9 cellular contexts compared by ENCODE assay signal in the genomic region with DNA sequence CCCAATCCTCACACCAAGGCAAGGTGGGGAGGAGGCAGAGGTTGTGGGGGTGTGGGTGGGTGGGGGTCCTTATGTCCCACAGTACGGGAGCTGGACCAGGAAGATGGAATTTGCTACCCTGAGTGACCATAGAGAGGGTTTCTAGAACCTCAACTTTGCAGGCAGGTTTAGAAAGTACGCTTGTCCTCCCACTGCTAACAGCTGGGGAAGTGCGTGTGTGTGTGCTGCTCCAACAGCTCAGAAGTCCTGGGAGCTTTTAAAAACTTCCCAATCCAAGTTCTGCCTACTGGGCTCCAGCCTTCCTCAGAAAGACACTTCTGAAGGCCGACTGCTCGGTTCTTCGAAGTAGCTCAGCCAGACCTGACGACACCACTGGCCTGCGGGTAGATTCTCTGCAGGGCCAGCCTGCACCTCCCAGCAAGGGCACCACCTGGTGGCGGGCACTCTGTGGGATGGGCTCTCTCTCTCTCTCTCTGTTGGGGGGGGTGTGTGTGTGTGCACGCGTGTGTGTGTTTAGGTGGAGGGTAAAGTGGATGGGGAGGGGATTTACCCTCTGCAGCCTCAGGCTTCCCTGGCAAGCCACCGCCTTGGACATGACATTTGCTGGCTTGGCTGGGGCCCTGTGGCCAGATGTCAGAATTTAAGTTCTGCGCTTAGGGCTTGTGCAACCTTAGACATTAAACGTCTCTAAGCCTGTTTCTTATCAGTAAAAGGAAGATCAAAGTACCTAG. TPM values are rescaled to one million over a fixed set of nuclear protein-coding genes. Genes with fewer than 3 reads are reported as not detected.
DNase-seq lines count a peak whose midpoint lies in the region; ATAC-seq, FAIRE-seq and TF ChIP-seq lines count a peak whose summit lies in the region.
"Had no signal": no experiment of that assay in that cellular context is flagged by ENCODE, and none has a peak within 500 bp of the region (broad histone marks: within the 10 kb centered on the region; RNA-seq: fewer than 3 reads in every experiment).

No MANE protein-coding gene starts in this region.

- H3K4me2 ChIP-seq in MM.1S (ENCODE audit: low read depth, low read length) (no peak overlapping the region), keratinocyte (ENCODE audit: control insufficient read depth, extremely low read depth, insufficient read depth, low read depth, low read length) (peak overlapping the region; percentile 55)

- peak; percentile 87 for FAIRE-seq in keratinocyte (lab: Jason Lieb, UNC)

- H3K27ac Mint-ChIP-seq in brain, result peak overlapping the region in 3 of 5 experiments; percentile 34 to 80 (median 50)
- H3K27ac Mint-ChIP-seq: activated naive CD4-positive, alpha-beta T cell treated with anti-CD3 and anti-CD28 coated beads, Interleukin-2, amount 50 U/mL, for 24 hours had no signal

- H3K4me3 ChIP-seq in MM.1S (ENCODE audit: low read length) (no peak overlapping the region), WERI-Rb-1 (ENCODE audit: low read depth, low read length) (no peak overlapping the region), keratinocyte (ENCODE audit: control insufficient read depth in 2 of 3, extremely low read depth in 1 of 3, insufficient read depth in 2 of 3, low read depth in 1 of 3, low read length in 3 of 3) (no peak overlapping the region)

- peaks cover 12% of the 10 kb centered on the region for H3K4me1 Mint-ChIP-seq in brain

- H3K9me3 ChIP-seq in MM.1S (replicated peaks; ENCODE audit: insufficient read depth, low read length) (no peaks in the 10 kb centered on the region), WERI-Rb-1 (ENCODE audit: severe bottlenecking) (no peaks in the 10 kb centered on the region), keratinocyte (ENCODE audit: control insufficient read depth, low read depth, low read length) (no peaks in the 10 kb centered on the region)

- no peak overlapping the region for H3K4me3 Mint-ChIP-seq in brain
- H3K4me3 Mint-ChIP-seq: activated naive CD4-positive, alpha-beta T cell treated with anti-CD3 and anti-CD28 coated beads, Interleukin-2, amount 50 U/mL, for 24 hours had no signal

- peak overlapping the region; percentile 36; the same call in 1 of the 2 replicates for H2AFZ ChIP-seq in MM.1S (ENCODE audit: low read length)
- H2AFZ ChIP-seq in keratinocyte (ENCODE audit: control insufficient read depth, low read length), result peak overlapping the region; percentile 74

- peak; percentile 91 for TF ChIP-seq CTCF in MM.1S (IDR thresholded peaks at IDR 0.05; ENCODE audit: low read length)
- TF ChIP-seq CTCF in WERI-Rb-1 (IDR thresholded peaks at IDR 0.05; ENCODE audit: low read depth, low read length), result peak; percentile 89
- peak; percentile 76 to 77 for TF ChIP-seq CTCF in brain (conservative IDR thresholded peaks at IDR 0.05)
- TF ChIP-seq CTCF in keratinocyte (optimal IDR thresholded peaks at IDR 0.05 in 1 of 3, IDR thresholded peaks at IDR 0.05 in 1 of 3, conservative IDR thresholded peaks at IDR 0.05 in 1 of 3; ENCODE audit: extremely low read depth in 1 of 3, insufficient read depth in 2 of 3, low read length in 3 of 3), result peak; percentile 90 to 100 (median 94)

- peak; percentile 83 for DNase-seq in EL
- DNase-seq in MM.1S, result peak; percentile 71
- peak; percentile 85 for DNase-seq in WERI-Rb-1
- no peak for DNase-seq in keratinocyte (ENCODE audit: low read depth, low spot score)
- peak; percentile 79 to 82 for DNase-seq in stimulated activated CD4-positive, alpha-beta T cell treated with anti-CD3 and anti-CD28 coated beads, Interleukin-1b, Interleukin-23, amount 100 ng/mL, for 4 hours (ENCODE audit: low read depth in 2 of 2)
- no peak for DNase-seq in NCI-H187 (lab: John Stamatoyannopoulos, UW)

- H3K79me2 ChIP-seq in MM.1S (ENCODE audit: low read length) (no peaks in the 10 kb centered on the region), keratinocyte (ENCODE audit: control insufficient read depth, insufficient read depth, low read length) (no peaks in the 10 kb centered on the region)

- H3K9me3 Mint-ChIP-seq in brain, result peaks cover 0 to 4% (median 0%) of the 10 kb centered on the region in 5 experiments
- H3K9me3 Mint-ChIP-seq: activated naive CD4-positive, alpha-beta T cell treated with anti-CD3 and anti-CD28 coated beads, Interleukin-2, amount 50 U/mL, for 24 hours had no signal

- no peaks in the 10 kb centered on the region for H3F3A ChIP-seq in MM.1S (ENCODE audit: insufficient read depth, low read length)

- no peaks in the 10 kb centered on the region for H3K9me2 ChIP-seq in MM.1S (replicated peaks; ENCODE audit: insufficient read depth, low read length)

- H3K36me3 Mint-ChIP-seq in brain, result no peaks in the 10 kb centered on the region
- H3K36me3 Mint-ChIP-seq: activated naive CD4-positive, alpha-beta T cell treated with anti-CD3 and anti-CD28 coated beads, Interleukin-2, amount 50 U/mL, for 24 hours had no signal

- H3K27me3 ChIP-seq in MM.1S (replicated peaks; ENCODE audit: insufficient read depth, low read length) (no peaks in the 10 kb centered on the region), WERI-Rb-1 (ENCODE audit: insufficient read depth, low read depth, severe bottlenecking) (no peaks in the 10 kb centered on the region), keratinocyte (ENCODE audit: control insufficient read depth, extremely low read depth, insufficient read depth, low read length) (no peaks in the 10 kb centered on the region)

- no peaks in the 10 kb centered on the region for H3K9me1 ChIP-seq in keratinocyte (ENCODE audit: control insufficient read depth, extremely low read depth, insufficient read depth, low read length)

- H3K36me3 ChIP-seq in MM.1S (replicated peaks; ENCODE audit: insufficient read depth, low read length) (no peaks in the 10 kb centered on the region), WERI-Rb-1 (no peaks in the 10 kb centered on the region), keratinocyte (ENCODE audit: control insufficient read depth in 2 of 2, extremely low read depth in 1 of 2, insufficient read depth in 2 of 2, low read length in 2 of 2) (no peaks in the 10 kb centered on the region)

- H3K4me1 ChIP-seq in MM.1S (ENCODE audit: low read length) (no peaks in the 10 kb centered on the region), keratinocyte (ENCODE audit: control insufficient read depth, extremely low read depth, insufficient read depth, low read length) (peaks cover 41% of the 10 kb centered on the region)

- H4K20me1 ChIP-seq in MM.1S (ENCODE audit: insufficient read depth, low read length) (no peaks in the 10 kb centered on the region), keratinocyte (ENCODE audit: control insufficient read depth, extremely low read depth, insufficient read depth, low read length) (no peaks in the 10 kb centered on the region)

- dilution Hi-C loops in keratinocyte (cut with MboI; ENCODE audit: extremely low pct_ligation_motif_present, low sequenced_read_pairs), result no loop called here

- H3K27me3 Mint-ChIP-seq in brain, result peaks cover 3% of the 10 kb centered on the region

- ATAC-seq in HG03342 (IDR thresholded peaks at IDR 0.05; ENCODE audit: unreplicated experiment), result no peak

- H3K9ac ChIP-seq in MM.1S (ENCODE audit: low read length) (no peak overlapping the region), keratinocyte (ENCODE audit: control insufficient read depth, extremely low read depth, insufficient read depth, low read length) (no peak overlapping the region)

- H3K27ac ChIP-seq in MM.1S (ENCODE audit: low read length) (no peak overlapping the region), WERI-Rb-1 (no peak overlapping the region), keratinocyte (ENCODE audit: control insufficient read depth, insufficient read depth, low read length) (no peak overlapping the region)

RNA-seq across cellular contexts. Expression of a gene that starts 15.6 kb away (rescaled TPM):
- polyA plus RNA-seq in brain (ENCODE audit: insufficient read depth, low read depth, low replicate concordance) (13.0 TPM), keratinocyte (2.0 to 3.4 TPM (median 2.0 TPM) in 3 replicates)
- polyA plus RNA-seq in keratinocyte (2011; ENCODE audit: low read depth), result 0.96 TPM
- 1.9 and 3.7 TPM in 2 replicates for polyA plus RNA-seq in keratinocyte (2011; cell fraction: cytosol; rRNA removed)
- 2.3 and 3.1 TPM in 2 replicates for polyA plus RNA-seq in keratinocyte (2011; cell fraction: nucleus; rRNA removed)
- polyA plus RNA-seq in keratinocyte (2012; ENCODE audit: low replicate concordance), result 1.3 and 6.2 TPM in 2 replicates
- polyA minus RNA-seq in keratinocyte, result 0.75 to 0.86 TPM (median 0.76 TPM) in 3 replicates
- polyA minus RNA-seq in keratinocyte (2011; cell fraction: cytosol; rRNA and poly(A)+ RNA removed), result 6.1 TPM
- 0.62 and 0.74 TPM in 2 replicates for polyA minus RNA-seq in keratinocyte (2011; cell fraction: nucleus; rRNA and poly(A)+ RNA removed)

Comparison
In these comparisons a context has a peak if more than half of its experiments do, and no peak if none do; other contexts are left out.
1. DNase-seq: peak in EL (single experiment), MM.1S (single experiment), WERI-Rb-1 (single experiment) and stimulated activated CD4-positive, alpha-beta T cell treated with anti-CD3 and anti-CD28 coated beads, Interleukin-1b, Interleukin-23, amount 100 ng/mL, for 4 hours (2 of 2); none in keratinocyte (single experiment) and NCI-H187 (0 of 2).
2. Peak in every context shown above with its lines, with median percentiles within 50 percentile points of each other: CTCF ChIP-seq.